Comparison of ENCODE assay signal across 21 cellular contexts in the genomic region with DNA sequence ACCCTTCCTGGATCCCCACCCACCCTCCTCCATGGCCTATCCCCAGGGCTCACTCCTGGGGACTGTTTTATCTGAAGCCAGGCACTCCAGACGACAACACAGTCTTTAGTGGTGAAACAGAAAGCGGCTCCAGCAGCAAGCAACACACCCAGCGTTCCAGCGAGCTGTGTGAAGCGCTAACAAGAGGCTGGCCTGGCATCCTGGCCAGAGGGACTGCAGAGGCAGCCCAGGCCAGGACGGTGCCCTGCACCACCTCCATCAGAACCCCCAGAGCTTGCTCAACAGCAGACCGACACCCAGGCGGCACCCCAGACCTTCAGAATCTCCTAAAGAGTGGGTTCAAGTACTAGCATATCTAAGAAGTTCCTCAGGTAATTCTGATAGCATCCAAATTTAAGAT. TPM values are rescaled to one million over a fixed set of nuclear protein-coding genes. Genes with fewer than 3 reads are reported as not detected.
A peak's percentile ranks its signal among the peaks of the same experiment; 100 is the strongest.
DNase-seq lines count a peak whose midpoint lies in the region; ATAC-seq and TF ChIP-seq lines count a peak whose summit lies in the region.
"Had no signal": no experiment of that assay in that cellular context is flagged by ENCODE, and none has a peak within 500 bp of the region (broad histone marks: within the 10 kb centered on the region; RNA-seq: fewer than 3 reads in every experiment).

No MANE protein-coding gene starts in this region.

- no peak for TF ChIP-seq EP300 in gastroesophageal sphincter (IDR thresholded peaks at IDR 0.05)

- H4K8ac ChIP-seq in neuronal stem cell (ENCODE audit: low read depth, low read length): no peak overlapping the region

- no peak overlapping the region for H3K23ac ChIP-seq in neuronal stem cell (ENCODE audit: low read depth, low read length, poor library complexity)

- H2AFZ ChIP-seq in neuronal stem cell (ENCODE audit: low read length) (no peak overlapping the region), mammary epithelial cell (ENCODE audit: low read depth, low read length) (no peak overlapping the region)
- H2AFZ ChIP-seq: GM23338 had no signal

- no peaks in the 10 kb centered on the region for H3K9me3 Mint-ChIP-seq in activated naive CD4-positive, alpha-beta T cell treated with anti-CD3 and anti-CD28 coated beads for 36 hours
- H3K9me3 Mint-ChIP-seq: GM23338 had no signal

- dilution Hi-C loops in mammary epithelial cell (cut with HindIII; ENCODE audit: low sequenced_read_pairs): no loop called here

- no peak overlapping the region for H2BK15ac ChIP-seq in neuronal stem cell (ENCODE audit: low read length)

- H3K9me3 ChIP-seq in gastroesophageal sphincter (no peaks in the 10 kb centered on the region), neuronal stem cell (replicated peaks in 1 of 2; ENCODE audit: control insufficient read depth in 2 of 2, insufficient read depth in 1 of 2, low read depth in 1 of 2, low read length in 2 of 2) (no peaks in the 10 kb centered on the region), stomach smooth muscle (ENCODE audit: control insufficient read depth in 2 of 2, low read length in 2 of 2) (no peaks in the 10 kb centered on the region), mammary epithelial cell (replicated peaks; ENCODE audit: insufficient read depth, low read length) (no peaks in the 10 kb centered on the region)

- H2BK12ac ChIP-seq in neuronal stem cell (ENCODE audit: low read length): no peak overlapping the region

- no peak overlapping the region for H3K27ac Mint-ChIP-seq in activated naive CD4-positive, alpha-beta T cell treated with anti-CD3 and anti-CD28 coated beads for 36 hours
- H3K27ac Mint-ChIP-seq: CD4-positive, alpha-beta memory T cell; GM23338; H9 had no signal

- H3K36me3 ChIP-seq in gastroesophageal sphincter (no peaks in the 10 kb centered on the region), neuronal stem cell (replicated peaks in 1 of 2; ENCODE audit: control insufficient read depth in 2 of 2, insufficient read depth in 2 of 2, low read length in 2 of 2) (no peaks in the 10 kb centered on the region), stomach smooth muscle (ENCODE audit: control insufficient read depth in 2 of 2, insufficient read depth in 2 of 2, low read length in 2 of 2) (no peaks in the 10 kb centered on the region), mammary epithelial cell (ENCODE audit: insufficient read depth, low read length) (no peaks in the 10 kb centered on the region)

- no peak overlapping the region for H3K14ac ChIP-seq in neuronal stem cell (ENCODE audit: low read length)

- H3K9ac ChIP-seq in neuronal stem cell (ENCODE audit: low read depth, low read length, poor library complexity) (no peak overlapping the region), stomach smooth muscle (ENCODE audit: low read length in 2 of 2) (peak overlapping the region in 1 of 2 donors; percentile 13), mammary epithelial cell (ENCODE audit: insufficient read depth, low read length) (no peak overlapping the region)

- H2BK120ac ChIP-seq in neuronal stem cell (ENCODE audit: low read depth, low read length): no peak overlapping the region

- H3K79me1 ChIP-seq in neuronal stem cell (ENCODE audit: low read depth, low read length): no peaks in the 10 kb centered on the region

- DNase-seq in coronary artery (ENCODE audit: low spot score): peak; percentile 66
- no peak for DNase-seq in neuronal stem cell (ENCODE audit: low spot score)
- DNase-seq in SIG-M5 treated with dmso at 0.1 percent for 504 hours (lab: John Stamatoyannopoulos, UW; ENCODE audit: unreplicated experiment): no peak
- DNase-seq in activated naive CD4-positive, alpha-beta T cell treated with anti-CD3 and anti-CD28 coated beads for 36 hours: no peak
- DNase-seq in mammary epithelial cell: no peak
- DNase-seq: C1 segment of cervical spinal cord; Calu3; CD4-positive, alpha-beta memory T cell; DMS53; DMS79 treated with DMSO at 0.1 percent for 48 hours; GF-D8; H9 had no signal

- no CpG with 5 or more reads among the region's 8 CpGs for WGBS in gastroesophageal sphincter (ENCODE audit: low coverage in 1 of 2), 2 donors
- WGBS in neuronal stem cell (ENCODE audit: extremely low coverage in 2 of 2, insufficient read length in 2 of 2, insufficient replicate concordance in 1 of 2), 2 donors: no CpG with 5 or more reads among the region's 8 CpGs
- whole genome bisulfite sequencing in mammary epithelial cell (ENCODE audit: low coverage, missing lambda C conversion rate): 76% methylated on average over 7 of the region's 8 CpGs

- H3K27me3 ChIP-seq in gastroesophageal sphincter (peaks cover 8% of the 10 kb centered on the region), neuronal stem cell (ENCODE audit: control insufficient read depth in 3 of 3, insufficient read depth in 3 of 3, low read depth in 1 of 3, low read length in 3 of 3) (peaks cover 4 to 54% (median 31%) of the 10 kb centered on the region in 3 experiments), stomach smooth muscle (ENCODE audit: control insufficient read depth in 1 of 2, insufficient read depth in 2 of 2, low read length in 2 of 2) (no peaks in the 10 kb centered on the region), mammary epithelial cell (ENCODE audit: insufficient read depth, low read length) (peaks cover 5% of the 10 kb centered on the region)

- H3K27ac ChIP-seq in coronary artery (peak overlapping the region in 1 of 2 donors; percentile 97), gastroesophageal sphincter (peak overlapping the region in 3 of 4 donors; percentile 94 to 99 (median 96)), neuronal stem cell (replicated peaks; ENCODE audit: low read length) (no peak overlapping the region), stomach smooth muscle (ENCODE audit: low read length) (peak overlapping the region; percentile 96), mammary epithelial cell (ENCODE audit: insufficient read depth, low read depth, low read length) (no peak overlapping the region)

- H4K91ac ChIP-seq in neuronal stem cell (ENCODE audit: low read depth, low read length, poor library complexity): no peak overlapping the region

- peaks cover 20% of the 10 kb centered on the region for H3K27me3 Mint-ChIP-seq in activated naive CD4-positive, alpha-beta T cell treated with anti-CD3 and anti-CD28 coated beads for 36 hours (ENCODE audit: low read depth)

- CTCF ChIA-PET in activated naive CD4-positive, alpha-beta T cell treated with anti-CD3 and anti-CD28 coated beads for 36 hours (lab: Charles Lee): no interaction called here
- CTCF ChIA-PET in mammary epithelial cell (lab: Charles Lee; ENCODE audit: low non-redundant PET): no interaction called here

- no peak overlapping the region for H3K4me2 ChIP-seq in neuronal stem cell (ENCODE audit: insufficient read depth, low read length, poor library complexity, severe bottlenecking)
- H3K4me2 ChIP-seq in mammary epithelial cell (ENCODE audit: insufficient read depth, low read depth, low read length): no peak overlapping the region
- H3K4me2 ChIP-seq: GM23338 had no signal

- intact Hi-C loops in activated naive CD4-positive, alpha-beta T cell treated with anti-CD3 and anti-CD28 coated beads for 36 hours (cut with micrococcal nuclease): no loop called here
- intact Hi-C loops in mammary epithelial cell (cut with micrococcal nuclease): no loop called here

- in situ Hi-C loops in mammary epithelial cell (cut with MboI; ENCODE audit: low sequenced_read_pairs in 2 of 2): no loop called here

- H3K79me2 ChIP-seq in mammary epithelial cell (ENCODE audit: insufficient read depth, low read length): no peaks in the 10 kb centered on the region

- no TSS peak for BruUV-seq in mammary epithelial cell (replicated peaks; lab: Mats Ljungman, UMichigan)

- H3K4me3 Mint-ChIP-seq in activated naive CD4-positive, alpha-beta T cell treated with anti-CD3 and anti-CD28 coated beads for 36 hours: no peak overlapping the region
- H3K4me3 Mint-ChIP-seq: CD4-positive, alpha-beta memory T cell; GM23338; H9 had no signal

- H3K4ac ChIP-seq in neuronal stem cell (ENCODE audit: low read length): no peak overlapping the region

- no peak for TF ChIP-seq POLR2A in gastroesophageal sphincter (IDR thresholded peaks at IDR 0.05)

- no peak overlapping the region for H3K18ac ChIP-seq in neuronal stem cell (ENCODE audit: low read length)

- H3K4me1 ChIP-seq in gastroesophageal sphincter: peaks cover 0 to 52% (median 9%) of the 10 kb centered on the region in 3 donors
- H3K4me1 ChIP-seq in neuronal stem cell (ENCODE audit: control insufficient read depth in 2 of 2, insufficient read depth in 1 of 2, low read depth in 1 of 2, low read length in 2 of 2): no peaks in the 10 kb centered on the region
- peaks cover 45% of the 10 kb centered on the region for H3K4me1 ChIP-seq in stomach smooth muscle (ENCODE audit: control insufficient read depth, insufficient read depth, low read length)
- H3K4me1 ChIP-seq in mammary epithelial cell (ENCODE audit: insufficient read depth, low read length): no peaks in the 10 kb centered on the region

- H3K4me1 Mint-ChIP-seq in activated naive CD4-positive, alpha-beta T cell treated with anti-CD3 and anti-CD28 coated beads for 36 hours (ENCODE audit: low read depth): no peaks in the 10 kb centered on the region

- no peak for TF ChIP-seq CTCF in coronary artery (IDR thresholded peaks at IDR 0.05)
- no peak for TF ChIP-seq CTCF in gastroesophageal sphincter (IDR thresholded peaks at IDR 0.05)
- no peak for TF ChIP-seq CTCF in mammary epithelial cell (conservative IDR thresholded peaks at IDR 0.05 in 1 of 2, IDR thresholded peaks at IDR 0.05 in 1 of 2; ENCODE audit: extremely low read depth in 1 of 2, insufficient read depth in 1 of 2, low read depth in 1 of 2, low read length in 2 of 2)

- no peaks in the 10 kb centered on the region for H4K20me1 ChIP-seq in mammary epithelial cell (ENCODE audit: insufficient read depth, low read length)

- no peaks in the 10 kb centered on the region for H3K36me3 Mint-ChIP-seq in activated naive CD4-positive, alpha-beta T cell treated with anti-CD3 and anti-CD28 coated beads for 36 hours (ENCODE audit: low read depth)
- H3K36me3 Mint-ChIP-seq: CD4-positive, alpha-beta memory T cell had no signal

- no peak overlapping the region for H3K4me3 ChIP-seq in coronary artery
- H3K4me3 ChIP-seq in gastroesophageal sphincter: no peak overlapping the region
- H3K4me3 ChIP-seq in neuronal stem cell (ENCODE audit: low read length in 2 of 2): no peak overlapping the region
- no peak overlapping the region for H3K4me3 ChIP-seq in stomach smooth muscle (ENCODE audit: low read length in 2 of 2)
- H3K4me3 ChIP-seq in mammary epithelial cell (replicated peaks in 1 of 3; ENCODE audit: insufficient read depth in 1 of 3, low read depth in 2 of 3, low read length in 3 of 3): no peak overlapping the region
- H3K4me3 ChIP-seq: GM23338 had no signal

- H2AK5ac ChIP-seq in neuronal stem cell (ENCODE audit: low read depth, low read length): peak overlapping the region; percentile 64

- ATAC-seq in gastroesophageal sphincter: no peak
- no peak for ATAC-seq in HG03378 (IDR thresholded peaks at IDR 0.05; ENCODE audit: unreplicated experiment)
- ATAC-seq: GM23338, HCT116 had no signal

- no peak overlapping the region for H2BK5ac ChIP-seq in neuronal stem cell (ENCODE audit: low read length)

RNA-seq across cellular contexts. Expression of gene CPXM2, which starts 2.0 kb away (rescaled TPM):
- total RNA-seq in gastroesophageal sphincter (100 to 1,000 TPM in 1 of 4 donors, 10 to 100 TPM in 3; 57.1 to 165 (median 85.1) TPM), mammary epithelial cell (under 1 TPM in 1 of 2 donors, not detected in 1; 0.83 TPM)
- 0.03 TPM for polyA plus RNA-seq in neuronal stem cell (2013, experiment 1 of 2)
- 0.04 TPM for polyA plus RNA-seq in neuronal stem cell (2013, experiment 2 of 2)
- not detected for total RNA-seq in activated naive CD4-positive, alpha-beta T cell treated with anti-CD3 and anti-CD28 coated beads for 36 hours
- not detected for polyA plus RNA-seq in mammary epithelial cell
- polyA minus RNA-seq in mammary epithelial cell: not detected
- total RNA-seq: A172; A673; Calu3; CD4-positive, alpha-beta memory T cell; G401; H4 had no signal
- polyA plus RNA-seq: CD4-positive, alpha-beta memory T cell had no signal

Comparison
In these comparisons a context has a peak if more than half of its experiments do, and no peak if none do; other contexts are left out.
1. H3K27ac ChIP-seq: peak in gastroesophageal sphincter (3 of 4) and stomach smooth muscle (single experiment); none in neuronal stem cell (single experiment) and mammary epithelial cell (single experiment).
2. RNA of gene CPXM2, which starts 2.0 kb away (total RNA-seq): 57.1 to 165 TPM in gastroesophageal sphincter; 0.83 TPM in mammary epithelial cell and not detected in activated naive CD4-positive, alpha-beta T cell treated with anti-CD3 and anti-CD28 coated beads for 36 hours; every median in the first group is over 10 times any median in the second.